Comparison of ENCODE assay signal across 36 cellular contexts in the genomic region with DNA sequence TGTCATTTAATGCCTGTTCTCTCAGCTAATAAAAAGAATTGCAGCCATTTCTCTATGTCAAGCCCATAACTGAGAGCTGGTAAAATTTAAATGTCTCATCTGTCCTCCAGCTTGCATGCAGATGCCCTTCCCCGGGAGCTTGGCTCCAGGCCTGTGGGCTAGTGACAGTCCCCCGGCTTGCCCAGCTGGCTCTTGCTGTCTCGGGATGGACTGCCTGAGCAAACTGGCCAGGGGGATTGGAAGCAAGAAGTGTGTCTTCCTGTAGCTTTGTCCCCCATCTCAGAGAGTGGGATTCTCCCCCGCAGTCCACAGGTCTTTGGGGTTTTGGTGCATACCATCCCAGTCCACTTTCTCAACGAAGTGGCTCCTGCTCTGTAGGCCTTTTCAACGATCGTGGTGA. TPM values are rescaled to one million over a fixed set of nuclear protein-coding genes. Genes with fewer than 3 reads are reported as not detected.
"Had no signal": no experiment of that assay in that cellular context is flagged by ENCODE, and none has a peak within 500 bp of the region (broad histone marks: within the 10 kb centered on the region; RNA-seq: fewer than 3 reads in every experiment).

No MANE protein-coding gene starts in this region.

- DNase-seq: Karpas-422, Kasumi-1, KG1, MG63, MM.1S, MV-4-11, NCI-H1048, NCI-H1092, NCI-H1092 treated with DMSO at 0.1 percent for 48 hours, NCI-H1105, NCI-H1105 treated with DMSO at 0.1 percent for 48 hours, NCI-H1417, NCI-H1417 treated with DMSO at 0.1 percent for 48 hours, NCI-H1436, NCI-H1436 treated with DMSO at 0.1 percent for 48 hours, NCI-H1694, NCI-H1694 treated with DMSO at 0.1 percent for 48 hours, NCI-H187, NCI-H187 treated with DMSO at 0.1 percent for 48 hours, NCI-H1930, NCI-H2029, NCI-H2029 treated with DMSO at 0.1 percent for 48 hours, NCI-H2081, NCI-H2081 treated with DMSO at 0.1 percent for 48 hours, NCI-H2107, NCI-H2171, NCI-H2171 treated with DMSO at 0.1 percent for 48 hours, NCI-H2227 treated with DMSO at 0.1 percent for 48 hours, NCI-H226, NCI-H345, NCI-H446, NCI-H446 treated with DMSO at 0.1 percent for 48 hours had no signal

- H3K9me3 ChIP-seq: MG63 had no signal

- H3K36me3 ChIP-seq: MG63 had no signal

- H3K9ac ChIP-seq: KMS-11 had no signal

- H3K27ac ChIP-seq: KMS-11 had no signal

- H3K27me3 ChIP-seq: MG63 had no signal

- H3K4me2 ChIP-seq: KMS-11 had no signal

- H3K4me3 ChIP-seq: MG63 had no signal

RNA-seq across cellular contexts. Expression of a gene that starts 53.9 kb away (rescaled TPM):
- total RNA-seq: LHCN-M2, M059J, MCF 10A had no signal
